8 cellular contexts compared by ENCODE assay signal in genomic region chr17:43021739-43022512, GRCh38. TPM values are rescaled to one million over a fixed set of nuclear protein-coding genes. Genes with fewer than 3 reads are reported as not detected.
DNase-seq lines count a peak whose midpoint lies in the region; ATAC-seq and TF ChIP-seq lines count a peak whose summit lies in the region.

Gene VAT1, minus strand, starts transcription at chr17:43022385. Its CDS starts 63 bp downstream, at chr17:43022322.

- DNase-seq in GDM1 (lab: John Stamatoyannopoulos, UW) (peak; percentile 46), LNCaP clone FGC (ENCODE audit: low read depth) (no peak), SK-MEL-5 (ENCODE audit: low read depth, low spot score) (peak; percentile 84), foreskin melanocyte (peak; percentile 75)
- DNase-seq in activated naive CD4-positive, alpha-beta T cell treated with anti-CD3 and anti-CD28 coated beads, Interleukin-2, amount 10 ng/mL, durations not matched to agents 7 days and 5 days: peak; percentile 78

- no peak for ATAC-seq in HG02938 (IDR thresholded peaks at IDR 0.05; ENCODE audit: unreplicated experiment)

- no peaks in the 10 kb centered on the region for H3K9me3 Mint-ChIP-seq in activated naive CD4-positive, alpha-beta T cell treated with anti-CD3 and anti-CD28 coated beads, Interleukin-2, amount 10 ng/mL, durations not matched to agents 7 days and 5 days

- H3K9me3 ChIP-seq in neural cell (ENCODE audit: low read length): no peaks in the 10 kb centered on the region

- H3K36me3 ChIP-seq in neural cell (ENCODE audit: insufficient read depth, low read length): no peaks in the 10 kb centered on the region

- H3K79me2 ChIP-seq in neural cell (replicated peaks; ENCODE audit: insufficient read depth, low read length): peaks cover 61% of the 10 kb centered on the region

- TF ChIP-seq CTCF in LNCaP clone FGC (IDR thresholded peaks at IDR 0.05; ENCODE audit: control insufficient read depth, extremely low read depth, insufficient read depth): no peak; the same call in 1 of the 2 replicates
- no peak for TF ChIP-seq CTCF in neural cell (IDR thresholded peaks at IDR 0.05; ENCODE audit: poor library complexity, severe bottlenecking)

- H3K27me3 ChIP-seq in neural cell (ENCODE audit: insufficient read depth, low read depth, low read length): no peaks in the 10 kb centered on the region

- peak; percentile 51 for TF ChIP-seq RAD21 in neural cell (conservative IDR thresholded peaks at IDR 0.05)

- peaks cover 43% of the 10 kb centered on the region for H3K4me1 Mint-ChIP-seq in activated naive CD4-positive, alpha-beta T cell treated with anti-CD3 and anti-CD28 coated beads, Interleukin-2, amount 10 ng/mL, durations not matched to agents 7 days and 5 days

- H2AFZ ChIP-seq in neural cell (ENCODE audit: low read depth, low read length): peak within 1 kb of the TSS; percentile 75

- H3K4me2 ChIP-seq in neural cell (ENCODE audit: low read length): peak within 1 kb of the TSS; percentile 94

- peak within 1 kb of the TSS; percentile 84 for H3K4me3 Mint-ChIP-seq in activated naive CD4-positive, alpha-beta T cell treated with anti-CD3 and anti-CD28 coated beads, Interleukin-2, amount 10 ng/mL, durations not matched to agents 7 days and 5 days

- in situ Hi-C loops in SK-MEL-5 (cut with HindIII; ENCODE audit: low pct_unique_long_range_greater_than_20kb, low sequenced_read_pairs): no loop called here

- H3K27ac Mint-ChIP-seq in activated naive CD4-positive, alpha-beta T cell treated with anti-CD3 and anti-CD28 coated beads, Interleukin-2, amount 10 ng/mL, durations not matched to agents 7 days and 5 days: no peak within 1 kb of the TSS

- peaks cover 5% of the 10 kb centered on the region for H3F3A ChIP-seq in neural cell (ENCODE audit: insufficient read depth, low read length, poor library complexity, severe bottlenecking)

- H3K9ac ChIP-seq in neural cell (ENCODE audit: low read length): peak within 1 kb of the TSS; percentile 96

- peaks cover 2% of the 10 kb centered on the region for H3K36me3 Mint-ChIP-seq in activated naive CD4-positive, alpha-beta T cell treated with anti-CD3 and anti-CD28 coated beads, Interleukin-2, amount 10 ng/mL, durations not matched to agents 7 days and 5 days

- H3K4me3 ChIP-seq in LNCaP clone FGC (ENCODE audit: low read depth, low read length) (peak within 1 kb of the TSS; percentile 93), neural cell (ENCODE audit: low read length) (peak within 1 kb of the TSS; percentile 80)

- peaks cover 4% of the 10 kb centered on the region for H4K20me1 ChIP-seq in neural cell (ENCODE audit: insufficient read depth)

- H3K27ac ChIP-seq in neural cell (ENCODE audit: low read length) (peak within 1 kb of the TSS; percentile 95), temporal lobe (ENCODE audit: low read depth, low read length) (peak within 1 kb of the TSS; percentile 78)

- H3K27me3 Mint-ChIP-seq in activated naive CD4-positive, alpha-beta T cell treated with anti-CD3 and anti-CD28 coated beads, Interleukin-2, amount 10 ng/mL, durations not matched to agents 7 days and 5 days: peaks cover 58% of the 10 kb centered on the region

- TF ChIP-seq EP300 in neural cell (conservative IDR thresholded peaks at IDR 0.05; ENCODE audit: poor library complexity, severe bottlenecking): peak; percentile 21

- CTCF ChIA-PET in activated naive CD4-positive, alpha-beta T cell treated with anti-CD3 and anti-CD28 coated beads, Interleukin-2, amount 10 ng/mL, durations not matched to agents 7 days and 5 days (lab: Charles Lee): no interaction called here

- no peaks in the 10 kb centered on the region for H3K9me2 ChIP-seq in neural cell (ENCODE audit: insufficient read depth, low read length)

TF ChIP-seq in neural cell, 6 proteins besides CTCF, POLR2A, EP300 and RAD21:
- peak; percentile 85 for TF ChIP-seq MXI1 (conservative IDR thresholded peaks at IDR 0.05; ENCODE audit: poor library complexity, severe bottlenecking)
- TF ChIP-seq TAF1 (IDR thresholded peaks at IDR 0.05; ENCODE audit: low read depth): peak; percentile 77
- no peak for TF ChIP-seq EZH2 (IDR thresholded peaks at IDR 0.05; ENCODE audit: borderline replicate concordance, insufficient read depth, low read length, poor library complexity, severe bottlenecking)
- TF ChIP-seq REST (IDR thresholded peaks at IDR 0.05; ENCODE audit: borderline replicate concordance): peak; percentile 92
- TF ChIP-seq SMC3 (conservative IDR thresholded peaks at IDR 0.05; ENCODE audit: poor library complexity): peak; percentile 52
- peak; percentile 96 for TF ChIP-seq POLR2AphosphoS5 (IDR thresholded peaks at IDR 0.05)

RNA-seq across cellular contexts. Expression of gene VAT1, which starts in this region (rescaled TPM):
- 315 and 329 TPM in 2 replicates for total RNA-seq in SK-MEL-5 (2014; rRNA removed; shearing (Covaris generic))
- 376 and 466 TPM in 2 replicates for polyA plus RNA-seq in SK-MEL-5 (2015; cell fraction: cytosol; rRNA removed)
- 88.2 and 111 TPM in 2 replicates for polyA plus RNA-seq in SK-MEL-5 (2015; cell fraction: nucleus; rRNA removed)
- 151 and 193 TPM in 2 replicates for polyA plus RNA-seq in neural cell
- 225 and 240 TPM in 2 replicates for polyA minus RNA-seq in neural cell
- 51.1 TPM for total RNA-seq in temporal lobe
